Comparison of ENCODE assay signal across 29 cellular contexts in genomic region chr9:128121466-128121810, GRCh38. TPM values are rescaled to one million over a fixed set of nuclear protein-coding genes. Genes with fewer than 3 reads are reported as not detected.
"Had no signal": no experiment of that assay in that cellular context is flagged by ENCODE, and none has a peak within 500 bp of the region (broad histone marks: within the 10 kb centered on the region; RNA-seq: fewer than 3 reads in every experiment).

No MANE protein-coding gene starts in this region.

- ATAC-seq: activated CD4-positive, CD25-positive, alpha-beta regulatory T cell treated with anti-CD3 and anti-CD28 coated beads, Interleukin-2, amount 50 U/mL, for 24 hours; activated CD8-positive, alpha-beta T cell treated with anti-CD3 and anti-CD28 coated beads for 36 hours; activated T-cell treated with anti-CD3 and anti-CD28 coated beads, Interleukin-2, amount 50 U/mL, for 4 hours; activated T-helper 17 cell treated with anti-CD3 and anti-CD28 coated beads, Interleukin-2, amount 50 U/mL, for 72 hours; esophagus mucosa; foreskin keratinocyte; gastrocnemius medialis; T-helper 17 cell had no signal

- H3K27me3 ChIP-seq: brain microvascular endothelial cell, dorsolateral prefrontal cortex, foreskin keratinocyte, gastrocnemius medialis had no signal

- H3K4me3 ChIP-seq: coronary artery, dorsolateral prefrontal cortex, gastrocnemius medialis had no signal

- DNase-seq: activated B cell treated with CpG ODN at 0.5 μM for 24 hours; activated CD4-positive, alpha-beta T cell treated with anti-CD3 and anti-CD28 coated beads for 48 hours; activated CD4-positive, alpha-beta T cell treated with anti-CD3 and anti-CD28 coated beads, Interleukin-2, amount 50 U/mL, for 1 hour; activated CD4-positive, alpha-beta T cell treated with anti-CD3 and anti-CD28 coated beads, Interleukin-2, amount 50 U/mL, for 48 hours; activated CD8-positive, alpha-beta memory T cell treated with anti-CD3 and anti-CD28 coated beads for 24 hours; activated CD8-positive, alpha-beta T cell treated with anti-CD3 and anti-CD28 coated beads for 36 hours; activated effector memory CD4-positive, alpha-beta T cell treated with Interleukin-2 at 50 U/mL for 16 hours; activated gamma-delta T cell treated with Interleukin-2 at 50 U/mL for 16 hours; activated naive CD4-positive, alpha-beta T cell treated with anti-CD3 and anti-CD28 coated beads, Interleukin-2, amount 50 U/mL, for 16 hours; activated naive CD4-positive, alpha-beta T cell treated with Interleukin-2 at 50 U/mL for 16 hours; activated T-cell treated with anti-CD3 and anti-CD28 coated beads, Interleukin-2, amount 50 U/mL, for 4 hours; amniotic stem cell; anterior cingulate cortex; brain microvascular endothelial cell; effector memory CD4-positive, alpha-beta T cell; foreskin keratinocyte; T-helper 1 cell; T-helper 17 cell; T1000; WERI-Rb-1 had no signal

- H3K9me3 ChIP-seq: gastrocnemius medialis had no signal

- H3K27ac ChIP-seq: brain microvascular endothelial cell, coronary artery, dorsolateral prefrontal cortex, foreskin keratinocyte, WERI-Rb-1 had no signal

- H3K4me1 ChIP-seq: foreskin keratinocyte had no signal

RNA-seq across cellular contexts. Expression of gene LCN2, which starts 27.8 kb away (rescaled TPM):
- total RNA-seq: activated B cell treated with CpG ODN at 0.5 μM for 24 hours; activated CD8-positive, alpha-beta T cell treated with anti-CD3 and anti-CD28 coated beads for 36 hours; activated T-cell treated with anti-CD3 and anti-CD28 coated beads, Interleukin-2, amount 50 U/mL, for 4 hours; activated T-helper 17 cell treated with anti-CD3 and anti-CD28 coated beads, Interleukin-2, amount 50 U/mL, for 72 hours; astrocyte; cerebellum; endodermal cell had no signal
